11 cellular contexts compared by ENCODE assay signal in the genomic region with DNA sequence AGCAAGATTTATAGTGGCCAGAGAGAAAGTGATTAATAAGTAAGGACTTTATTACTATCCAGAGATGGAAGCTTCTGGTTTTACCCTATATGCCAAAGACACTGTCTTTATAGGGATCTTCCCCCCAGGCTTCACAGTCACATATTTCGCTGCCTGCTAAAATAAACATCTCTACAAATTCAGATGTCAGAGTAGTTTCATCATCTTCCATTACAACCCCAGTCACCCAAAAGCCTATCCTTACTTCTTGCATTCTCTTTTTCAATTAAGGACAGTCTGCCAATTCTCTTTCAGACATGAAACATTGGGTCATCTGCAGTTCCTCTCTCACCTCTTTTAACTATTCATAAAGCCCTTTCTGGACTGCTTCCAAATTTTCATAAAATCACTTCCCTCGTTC. TPM values are rescaled to one million over a fixed set of nuclear protein-coding genes. Genes with fewer than 3 reads are reported as not detected.
DNase-seq lines count a peak whose midpoint lies in the region; ATAC-seq and TF ChIP-seq lines count a peak whose summit lies in the region.
"Had no signal": no experiment of that assay in that cellular context is flagged by ENCODE, and none has a peak within 500 bp of the region (broad histone marks: within the 10 kb centered on the region; RNA-seq: fewer than 3 reads in every experiment).

No MANE protein-coding gene starts in this region.

- H3K4me1 ChIP-seq in CD8-positive, alpha-beta memory T cell (ENCODE audit: insufficient read depth, low read length), result no peaks in the 10 kb centered on the region

- CTCF ChIA-PET in CD8-positive, alpha-beta memory T cell (lab: Charles Lee), result no interaction called here

- no peaks in the 10 kb centered on the region for H3K9me3 Mint-ChIP-seq in CD8-positive, alpha-beta memory T cell
- H3K9me3 Mint-ChIP-seq in HFFc6 (no peaks in the 10 kb centered on the region), nephron progenitor cell (no peaks in the 10 kb centered on the region)
- H3K9me3 Mint-ChIP-seq: activated CD4-positive, alpha-beta T cell treated with anti-CD3 and anti-CD28 coated beads, Interleukin-2, amount 10 ng/mL, durations not matched to agents 24 days and 14 days had no signal

- no peak overlapping the region for H3K4me3 ChIP-seq in CD8-positive, alpha-beta memory T cell (ENCODE audit: low read length)
- H3K4me3 ChIP-seq in choroid plexus epithelial cell (ENCODE audit: low read depth, low read length), result no peak overlapping the region

- H3K27ac ChIP-seq in CD8-positive, alpha-beta memory T cell (ENCODE audit: low read depth, low read length), result no peak overlapping the region

- DNase-seq in CD8-positive, alpha-beta memory T cell, result no peak
- DNase-seq in HFFc6, result peak; percentile 90
- peak; percentile 87 for DNase-seq in choroid plexus epithelial cell (ENCODE audit: low read depth)
- no peak for DNase-seq in nephron progenitor cell
- no peak for DNase-seq in activated CD8-positive, alpha-beta memory T cell treated with anti-CD3 and anti-CD28 coated beads, Interleukin-2, amount 50 U/mL, for 4 hours
- no peak for DNase-seq in RPMI8226
- DNase-seq: activated CD4-positive, alpha-beta T cell treated with anti-CD3 and anti-CD28 coated beads, Interleukin-2, amount 10 ng/mL, durations not matched to agents 24 days and 14 days; DND-41; NCI-H748 treated with DMSO at 0.1 percent for 48 hours had no signal

- peaks cover 26% of the 10 kb centered on the region for H3K36me3 ChIP-seq in CD8-positive, alpha-beta memory T cell (ENCODE audit: insufficient read depth, low read length)

- H3K36me3 Mint-ChIP-seq in CD8-positive, alpha-beta memory T cell, result peaks cover 0 to 72% (median 29%) of the 10 kb centered on the region in 3 donors
- H3K36me3 Mint-ChIP-seq in HFFc6 (ENCODE audit: low read depth), result peaks cover 47% of the 10 kb centered on the region
- H3K36me3 Mint-ChIP-seq in nephron progenitor cell (ENCODE audit: low read depth), result peaks cover 58% of the 10 kb centered on the region

- H3K4me1 Mint-ChIP-seq in CD8-positive, alpha-beta memory T cell, result peaks cover 34 to 59% (median 51%) of the 10 kb centered on the region in 3 donors
- H3K4me1 Mint-ChIP-seq in HFFc6 (ENCODE audit: low read depth) (peaks cover 64% of the 10 kb centered on the region), nephron progenitor cell (peaks cover 18% of the 10 kb centered on the region)

- POLR2A ChIA-PET in CD8-positive, alpha-beta memory T cell (lab: Charles Lee), result no interaction called here

- H3K27ac Mint-ChIP-seq in CD8-positive, alpha-beta memory T cell, result peak overlapping the region in 5 of 8 donors; percentile 27 to 81 (median 58)
- peak overlapping the region; percentile 60 for H3K27ac Mint-ChIP-seq in HFFc6
- H3K27ac Mint-ChIP-seq in nephron progenitor cell, result peak overlapping the region; percentile 32
- H3K27ac Mint-ChIP-seq: activated CD4-positive, alpha-beta T cell treated with anti-CD3 and anti-CD28 coated beads, Interleukin-2, amount 10 ng/mL, durations not matched to agents 24 days and 14 days had no signal

- H3K27me3 ChIP-seq in CD8-positive, alpha-beta memory T cell (ENCODE audit: insufficient read depth, low read length, poor library complexity, severe bottlenecking), result no peaks in the 10 kb centered on the region

- ATAC-seq in GM18511 (IDR thresholded peaks at IDR 0.05; ENCODE audit: unreplicated experiment) (no peak), HG03460 (IDR thresholded peaks at IDR 0.05; ENCODE audit: unreplicated experiment) (no peak)

- H3K27me3 Mint-ChIP-seq in CD8-positive, alpha-beta memory T cell, result no peaks in the 10 kb centered on the region
- peaks cover 2% of the 10 kb centered on the region; the same call in 1 of the 2 replicates for H3K27me3 Mint-ChIP-seq in HFFc6 (ENCODE audit: insufficient read depth)
- no peaks in the 10 kb centered on the region for H3K27me3 Mint-ChIP-seq in nephron progenitor cell (ENCODE audit: low read depth, poor library complexity)
- H3K27me3 Mint-ChIP-seq: activated CD4-positive, alpha-beta T cell treated with anti-CD3 and anti-CD28 coated beads, Interleukin-2, amount 10 ng/mL, durations not matched to agents 24 days and 14 days had no signal

- no peaks in the 10 kb centered on the region for H3K9me3 ChIP-seq in CD8-positive, alpha-beta memory T cell (ENCODE audit: low read length)

- H3K4me3 Mint-ChIP-seq in CD8-positive, alpha-beta memory T cell, result no peak overlapping the region
- H3K4me3 Mint-ChIP-seq in HFFc6, result peak overlapping the region; percentile 9; the same call in 1 of the 2 replicates
- H3K4me3 Mint-ChIP-seq in nephron progenitor cell, result no peak overlapping the region
- H3K4me3 Mint-ChIP-seq: activated CD4-positive, alpha-beta T cell treated with anti-CD3 and anti-CD28 coated beads, Interleukin-2, amount 10 ng/mL, durations not matched to agents 24 days and 14 days had no signal

- no peak for TF ChIP-seq CTCF in HFFc6 (IDR thresholded peaks at IDR 0.05)
- no peak for TF ChIP-seq CTCF in choroid plexus epithelial cell (conservative IDR thresholded peaks at IDR 0.05; ENCODE audit: low read depth, low read length)
- no peak for TF ChIP-seq CTCF in nephron progenitor cell (IDR thresholded peaks at IDR 0.05)

RNA-seq across cellular contexts. Expression of gene CREB1, which starts 28.3 kb away (rescaled TPM):
- total RNA-seq in CD8-positive, alpha-beta memory T cell, result 10 to 100 TPM; 95.4 to 96.2 TPM
- 60.2 TPM for polyA plus RNA-seq in CD8-positive, alpha-beta memory T cell
- 10 to 100 TPM; 32.9 to 51.8 (median 48.9) TPM for total RNA-seq in HFFc6 (2021; fragmentation: NEBNext Ultra II Directional; extraction: Animal tissue kit (Norgen Biotek cat#: 25700))

Comparison
In these comparisons a context has a peak if more than half of its experiments do, and no peak if none do; other contexts are left out.
1. DNase-seq: peak in HFFc6 (single experiment) and choroid plexus epithelial cell (single experiment); none in CD8-positive, alpha-beta memory T cell (0 of 5), nephron progenitor cell (single experiment), activated CD8-positive, alpha-beta memory T cell treated with anti-CD3 and anti-CD28 coated beads, Interleukin-2, amount 50 U/mL, for 4 hours (single experiment) and RPMI8226 (single experiment).
2. Peak in every context shown above with its lines, with median percentiles within 50 percentile points of each other: H3K27ac Mint-ChIP-seq.